ENCODE assay signal across 13 cellular contexts in genomic region chr1:77430966-77431735, GRCh38.
A peak's percentile ranks its signal among the peaks of the same experiment; 100 is the strongest.
DNase-seq lines count a peak whose midpoint lies in the region; ATAC-seq and TF ChIP-seq lines count a peak whose summit lies in the region.
"Had no signal": no experiment of that assay in that cellular context is flagged by ENCODE, and none has a peak within 500 bp of the region (broad histone marks: within the 10 kb centered on the region; RNA-seq: fewer than 3 reads in every experiment).

No MANE protein-coding gene starts in this region.

- ATAC-seq in left cardiac atrium (no peak), upper lobe of right lung (peak; percentile 23)
- ATAC-seq: psoas muscle had no signal

- H3K27ac ChIP-seq in left ventricle myocardium inferior (replicated peaks) (peak overlapping the region; percentile 25), upper lobe of right lung (no peak overlapping the region)
- H3K27ac ChIP-seq: brain microvascular endothelial cell, psoas muscle had no signal

- peaks cover 18% of the 10 kb centered on the region for H3K9me3 ChIP-seq in left ventricle myocardium inferior (replicated peaks)
- no peaks in the 10 kb centered on the region for H3K9me3 ChIP-seq in upper lobe of right lung

- in situ Hi-C loops in SK-MEL-5 (cut with HindIII; ENCODE audit: low pct_unique_long_range_greater_than_20kb, low sequenced_read_pairs), result no loop called here

- intact Hi-C loops in left ventricle myocardium inferior (cut with micrococcal nuclease) (no loop called here), left cardiac atrium (cut with DNase I) (no loop called here), upper lobe of right lung (cut with DNase I) (no loop called here)

- TF ChIP-seq CTCF in left ventricle myocardium inferior (IDR thresholded peaks at IDR 0.05; ENCODE audit: borderline replicate concordance) (no peak), fibroblast of villous mesenchyme (IDR thresholded peaks at IDR 0.05; ENCODE audit: insufficient read depth, low read depth, low read length) (no peak), upper lobe of right lung (IDR thresholded peaks at IDR 0.05) (no peak)

- H3K27me3 ChIP-seq in left ventricle myocardium inferior (ENCODE audit: low read depth) (no peaks in the 10 kb centered on the region), upper lobe of right lung (no peaks in the 10 kb centered on the region), H7 (ENCODE audit: control insufficient read depth, insufficient read depth, low read length) (no peaks in the 10 kb centered on the region)
- H3K27me3 ChIP-seq: brain microvascular endothelial cell had no signal

- DNase-seq in left ventricle myocardium inferior (no peak), left cardiac atrium (no peak), SK-MEL-5 (ENCODE audit: low read depth, low spot score) (peak; percentile 10), fibroblast of villous mesenchyme (ENCODE audit: low read depth) (peak; percentile 67), upper lobe of right lung (no peak), medulla oblongata (ENCODE audit: extremely low spot score) (no peak), H7 (no peak), KG1 (lab: John Stamatoyannopoulos, UW) (no peak)
- DNase-seq: activated CD4-positive, alpha-beta T cell treated with anti-CD3 and anti-CD28 coated beads, Interleukin-2, amount 50 U/mL, for 4 hours; activated gamma-delta T cell treated with Interleukin-2 at 50 U/mL for 16 hours; brain microvascular endothelial cell; psoas muscle; stimulated activated CD4-positive, alpha-beta T cell treated with anti-CD3 and anti-CD28 coated beads, Interleukin-2, amount 100 ng/mL, for 48 hours had no signal

- H3K36me3 ChIP-seq in left ventricle myocardium inferior, result no peaks in the 10 kb centered on the region
- no peaks in the 10 kb centered on the region for H3K36me3 ChIP-seq in upper lobe of right lung
- H3K36me3 ChIP-seq in H7 (replicated peaks; ENCODE audit: control insufficient read depth, insufficient read depth, low read length), result no peaks in the 10 kb centered on the region
- H3K36me3 ChIP-seq: brain microvascular endothelial cell had no signal

- H3K4me3 ChIP-seq in left ventricle myocardium inferior, result no peak overlapping the region
- H3K4me3 ChIP-seq in fibroblast of villous mesenchyme (ENCODE audit: low read depth, low read length), result no peak overlapping the region
- no peak overlapping the region for H3K4me3 ChIP-seq in upper lobe of right lung
- H3K4me3 ChIP-seq in H7 (ENCODE audit: insufficient read depth, low read depth, low read length), result no peak overlapping the region
- H3K4me3 ChIP-seq: psoas muscle had no signal

- no peaks in the 10 kb centered on the region for H3K4me1 ChIP-seq in left ventricle myocardium inferior
- H3K4me1 ChIP-seq in upper lobe of right lung, result no peaks in the 10 kb centered on the region
- H3K4me1 ChIP-seq: psoas muscle had no signal

Comparison
In these comparisons a context has a peak if more than half of its experiments do, and no peak if none do; other contexts are left out.
1. DNase-seq: peak in SK-MEL-5 (single experiment) and fibroblast of villous mesenchyme (single experiment); none in left ventricle myocardium inferior (single experiment), left cardiac atrium (single experiment), upper lobe of right lung (single experiment), medulla oblongata (single experiment), H7 (single experiment) and KG1 (single experiment).